10 cellular contexts compared by ENCODE assay signal in the genomic region with DNA sequence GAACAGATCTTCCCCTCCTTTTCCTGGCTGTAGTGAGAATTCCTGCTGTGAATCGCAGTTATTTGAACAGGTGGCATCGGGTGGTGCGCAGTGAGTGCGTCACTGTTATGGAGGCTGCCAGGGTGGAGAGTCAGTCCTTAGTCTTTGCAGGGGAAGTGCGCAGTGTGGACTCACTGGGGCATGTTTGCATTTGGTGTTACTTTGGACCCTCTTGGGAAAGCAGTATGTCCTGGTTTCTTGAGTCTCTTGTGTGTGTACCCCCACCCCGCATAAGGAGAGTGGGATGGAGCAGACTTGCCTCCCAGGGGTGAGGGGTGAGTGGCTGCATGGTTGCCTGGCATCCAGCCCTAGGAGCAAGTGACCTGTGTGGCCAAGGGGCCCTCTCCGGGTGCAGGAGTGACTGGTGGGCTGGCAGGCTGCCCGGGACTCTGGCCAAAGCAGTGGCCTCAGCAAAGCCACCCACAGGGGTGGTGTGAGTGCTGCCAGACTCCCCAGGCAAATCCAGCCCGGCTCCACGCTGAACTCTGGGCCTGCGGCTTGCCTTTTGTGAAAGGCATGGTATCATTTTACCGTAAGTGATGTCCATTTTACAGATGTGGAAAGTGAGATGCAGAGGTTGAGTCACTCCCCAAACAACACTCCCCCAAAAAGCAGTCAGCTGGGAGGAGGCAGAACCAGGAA. TPM values are rescaled to one million over a fixed set of nuclear protein-coding genes. Genes with fewer than 3 reads are reported as not detected.
DNase-seq lines count a peak whose midpoint lies in the region; FAIRE-seq and TF ChIP-seq lines count a peak whose summit lies in the region.
"Had no signal": no experiment of that assay in that cellular context is flagged by ENCODE, and none has a peak within 500 bp of the region (broad histone marks: within the 10 kb centered on the region; RNA-seq: fewer than 3 reads in every experiment).

No MANE protein-coding gene starts in this region.

- H3K4me3 ChIP-seq in astrocyte of the spinal cord (ENCODE audit: low read depth, low read length) (no peak overlapping the region), liver (ENCODE audit: low read depth in 1 of 3, low read length in 3 of 3) (no peak overlapping the region)

- H3K9ac ChIP-seq in liver (ENCODE audit: low read depth in 1 of 2, low read length in 2 of 2): peak overlapping the region; percentile 16 to 18

- peak; percentile 46 to 55 for TF ChIP-seq RAD21 in liver (IDR thresholded peaks at IDR 0.05)

- no peak for FAIRE-seq in urothelium cell line (lab: Jason Lieb, UNC)

- DNase-seq in NCI-H1417 (lab: John Stamatoyannopoulos, UW) (peak; percentile 27 to 91 (median 80)), NCI-H1417 treated with DMSO at 0.1 percent for 48 hours (lab: John Stamatoyannopoulos, UW) (no peak), astrocyte of the spinal cord (ENCODE audit: low read depth, low spot score) (peak; percentile 84), urothelium cell line (ENCODE audit: low spot score) (peak; percentile 62), superior temporal gyrus (ENCODE audit: extremely low spot score) (no peak), NK-92 (lab: John Stamatoyannopoulos, UW; ENCODE audit: unreplicated experiment) (no peak), SKM-1 (lab: John Stamatoyannopoulos, UW; ENCODE audit: unreplicated experiment) (no peak)
- DNase-seq: activated CD4-positive, alpha-beta T cell treated with anti-CD3 and anti-CD28 coated beads, Interleukin-2, amount 50 U/mL, for 1 hour had no signal

- H3K27me3 ChIP-seq in liver (ENCODE audit: control insufficient read depth in 4 of 4, insufficient read depth in 4 of 4, low read length in 3 of 4): no peaks in the 10 kb centered on the region

- H3K9me3 ChIP-seq in liver (ENCODE audit: control insufficient read depth in 4 of 4, low read length in 3 of 4): no peaks in the 10 kb centered on the region

- H3K4me1 ChIP-seq in liver (ENCODE audit: control insufficient read depth in 4 of 4, insufficient read depth in 4 of 4, low read length in 3 of 4): peaks cover 18 to 67% (median 54%) of the 10 kb centered on the region in 4 donors

- in situ Hi-C loops in astrocyte of the spinal cord (cut with HindIII; ENCODE audit: low sequenced_read_pairs): no loop called here

- TF ChIP-seq CTCF in astrocyte of the spinal cord (IDR thresholded peaks at IDR 0.05; ENCODE audit: low read depth, low read length) (no peak), liver (IDR thresholded peaks at IDR 0.05; ENCODE audit: low read depth, low read length, missing input control) (peak; percentile 1)

- H3K27ac ChIP-seq in liver (ENCODE audit: low read depth in 1 of 2, low read length in 2 of 2): peak overlapping the region; percentile 78 to 87

- WGBS in liver: 22% methylated on average over 12 of the region's 12 CpGs

- H3K36me3 ChIP-seq in liver (ENCODE audit: control insufficient read depth in 4 of 4, insufficient read depth in 3 of 4, low read depth in 1 of 4, low read length in 3 of 4): peaks cover 0 to 8% (median 6%) of the 10 kb centered on the region in 4 donors

TF ChIP-seq in liver, 16 proteins besides CTCF, POLR2A, EP300 and RAD21:
- no peak for TF ChIP-seq TAF1 (conservative IDR thresholded peaks at IDR 0.05)
- TF ChIP-seq GABPA (IDR thresholded peaks at IDR 0.05 in 1 of 2, conservative IDR thresholded peaks at IDR 0.05 in 1 of 2): peak in 1 of 2 donors; percentile 23
- TF ChIP-seq EGR1 (IDR thresholded peaks at IDR 0.05; ENCODE audit: low read depth in 2 of 2): peak; percentile 10 to 57
- TF ChIP-seq, protein P1, sequence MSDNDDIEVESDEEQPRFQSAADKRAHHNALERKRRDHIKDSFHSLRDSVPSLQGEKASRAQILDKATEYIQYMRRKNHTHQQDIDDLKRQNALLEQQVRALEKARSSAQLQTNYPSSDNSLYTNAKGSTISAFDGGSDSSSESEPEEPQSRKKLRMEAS (IDR thresholded peaks at IDR 0.05): peak; percentile 77
- TF ChIP-seq SP1 (IDR thresholded peaks at IDR 0.05): peak; percentile 98
- TF ChIP-seq, protein P2, sequence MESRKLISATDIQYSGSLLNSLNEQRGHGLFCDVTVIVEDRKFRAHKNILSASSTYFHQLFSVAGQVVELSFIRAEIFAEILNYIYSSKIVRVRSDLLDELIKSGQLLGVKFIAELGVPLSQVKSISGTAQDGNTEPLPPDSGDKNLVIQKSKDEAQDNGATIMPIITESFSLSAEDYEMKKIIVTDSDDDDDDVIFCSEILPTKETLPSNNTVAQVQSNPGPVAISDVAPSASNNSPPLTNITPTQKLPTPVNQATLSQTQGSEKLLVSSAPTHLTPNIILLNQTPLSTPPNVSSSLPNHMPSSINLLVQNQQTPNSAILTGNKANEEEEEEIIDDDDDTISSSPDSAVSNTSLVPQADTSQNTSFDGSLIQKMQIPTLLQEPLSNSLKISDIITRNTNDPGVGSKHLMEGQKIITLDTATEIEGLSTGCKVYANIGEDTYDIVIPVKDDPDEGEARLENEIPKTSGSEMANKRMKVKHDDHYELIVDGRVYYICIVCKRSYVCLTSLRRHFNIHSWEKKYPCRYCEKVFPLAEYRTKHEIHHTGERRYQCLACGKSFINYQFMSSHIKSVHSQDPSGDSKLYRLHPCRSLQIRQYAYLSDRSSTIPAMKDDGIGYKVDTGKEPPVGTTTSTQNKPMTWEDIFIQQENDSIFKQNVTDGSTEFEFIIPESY (IDR thresholded peaks at IDR 0.05): peak; percentile 39
- peak; percentile 89 for TF ChIP-seq FOXA2 (IDR thresholded peaks at IDR 0.05)
- peak; percentile 42 for TF ChIP-seq REST (IDR thresholded peaks at IDR 0.05)
- TF ChIP-seq, protein P3, sequence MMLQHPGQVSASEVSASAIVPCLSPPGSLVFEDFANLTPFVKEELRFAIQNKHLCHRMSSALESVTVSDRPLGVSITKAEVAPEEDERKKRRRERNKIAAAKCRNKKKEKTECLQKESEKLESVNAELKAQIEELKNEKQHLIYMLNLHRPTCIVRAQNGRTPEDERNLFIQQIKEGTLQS (IDR thresholded peaks at IDR 0.05): peak; percentile 81
- TF ChIP-seq FOXA1 (IDR thresholded peaks at IDR 0.05): peak; percentile 92
- peak; percentile 91 for TF ChIP-seq HNF4G (IDR thresholded peaks at IDR 0.05)
- TF ChIP-seq YY1 (IDR thresholded peaks at IDR 0.05): peak; percentile 83
- peak; percentile 76 to 89 for TF ChIP-seq JUND (IDR thresholded peaks at IDR 0.05)
- TF ChIP-seq RXRA (IDR thresholded peaks at IDR 0.05): peak; percentile 91 to 93
- peak; percentile 94 to 97 for TF ChIP-seq HNF4A (conservative IDR thresholded peaks at IDR 0.05)
- peak; percentile 72 for TF ChIP-seq NR2F2 (IDR thresholded peaks at IDR 0.05)

RNA-seq across cellular contexts. Expression of gene DNASE1L3, which starts 46.4 kb away (rescaled TPM):
- total RNA-seq in liver: 100 to 1,000 TPM in 1 of 2 donors, 10 to 100 TPM in 1; 76.1 to 162 TPM
- 100 to 1,000 TPM in 1 of 2 donors, 10 to 100 TPM in 1; 94.5 to 201 TPM for polyA plus RNA-seq in liver
- total RNA-seq: A673 had no signal

Comparison
In these comparisons a context has a peak if more than half of its experiments do, and no peak if none do; other contexts are left out.
1. DNase-seq: peak in NCI-H1417 (3 of 3), astrocyte of the spinal cord (single experiment) and urothelium cell line (single experiment); none in NCI-H1417 treated with DMSO at 0.1 percent for 48 hours (single experiment), superior temporal gyrus (single experiment), NK-92 (single experiment) and SKM-1 (single experiment).